8 cellular contexts compared by ENCODE assay signal in genomic region chr10:123009105-123009805, GRCh38. TPM values are rescaled to one million over a fixed set of nuclear protein-coding genes. Genes with fewer than 3 reads are reported as not detected.
DNase-seq lines count a peak whose midpoint lies in the region; ATAC-seq and TF ChIP-seq lines count a peak whose summit lies in the region.

No MANE protein-coding gene starts in this region.

- peak overlapping the region; percentile 96 for H3K27ac ChIP-seq in CD4-positive, CD25-positive, alpha-beta regulatory T cell (ENCODE audit: insufficient read depth, low read length, poor library complexity, severe bottlenecking)
- H3K27ac ChIP-seq in fibroblast of lung (ENCODE audit: insufficient read depth, low read length): peak overlapping the region; percentile 69
- H3K27ac ChIP-seq in aorta (ENCODE audit: low read depth in 1 of 2, low read length in 2 of 2): peak overlapping the region in 1 of 2 donors; percentile 45

- peaks cover 19% of the 10 kb centered on the region for H3K36me3 Mint-ChIP-seq in CD4-positive, CD25-positive, alpha-beta regulatory T cell
- H3K36me3 Mint-ChIP-seq in activated CD8-positive, alpha-beta memory T cell treated with anti-CD3 and anti-CD28 coated beads, Interleukin-2, amount 10 ng/mL, durations not matched to agents 7 days and 5 days: peaks cover 17% of the 10 kb centered on the region
- H3K36me3 Mint-ChIP-seq in nephron progenitor cell (ENCODE audit: low read depth): peaks cover 16% of the 10 kb centered on the region

- peak overlapping the region; percentile 93 to 99 (median 96) for H3K4me3 Mint-ChIP-seq in CD4-positive, CD25-positive, alpha-beta regulatory T cell
- H3K4me3 Mint-ChIP-seq in activated CD8-positive, alpha-beta memory T cell treated with anti-CD3 and anti-CD28 coated beads, Interleukin-2, amount 10 ng/mL, durations not matched to agents 7 days and 5 days: peak overlapping the region; percentile 99
- H3K4me3 Mint-ChIP-seq in nephron progenitor cell: peak overlapping the region; percentile 99

- peak overlapping the region; percentile 84 for H3K4me3 ChIP-seq in CD4-positive, CD25-positive, alpha-beta regulatory T cell (ENCODE audit: low read depth, low read length)
- H3K4me3 ChIP-seq in fibroblast of lung (replicated peaks in 1 of 4; ENCODE audit: control extremely low read depth in 1 of 4, insufficient read depth in 1 of 4, low read depth in 3 of 4, low read length in 4 of 4) (peak overlapping the region; percentile 76 to 98 (median 92)), aorta (ENCODE audit: low read length in 2 of 2) (peak overlapping the region; percentile 70 to 94)

- H3K9me3 ChIP-seq in CD4-positive, CD25-positive, alpha-beta regulatory T cell (ENCODE audit: control insufficient read depth in 2 of 2, low read length in 2 of 2): no peaks in the 10 kb centered on the region
- H3K9me3 ChIP-seq in fibroblast of lung (ENCODE audit: control insufficient read depth, insufficient read depth, low read depth, low read length) (no peaks in the 10 kb centered on the region), aorta (ENCODE audit: control insufficient read depth, low read length) (no peaks in the 10 kb centered on the region)

- TF ChIP-seq CTCF in fibroblast of lung (conservative IDR thresholded peaks at IDR 0.05 in 1 of 2, IDR thresholded peaks at IDR 0.05 in 1 of 2; ENCODE audit: low read depth in 1 of 2, low read length in 2 of 2) (no peak), nephron progenitor cell (IDR thresholded peaks at IDR 0.05) (no peak)

- H3K79me2 ChIP-seq in fibroblast of lung (ENCODE audit: control insufficient read depth, insufficient read depth, low read length): peaks cover 37% of the 10 kb centered on the region

- no peaks in the 10 kb centered on the region for H3K27me3 ChIP-seq in CD4-positive, CD25-positive, alpha-beta regulatory T cell (ENCODE audit: control insufficient read depth, insufficient read depth, low read length)
- H3K27me3 ChIP-seq in fibroblast of lung (ENCODE audit: control insufficient read depth, insufficient read depth, low read length) (no peaks in the 10 kb centered on the region), aorta (ENCODE audit: control insufficient read depth in 1 of 2, insufficient read depth in 2 of 2, low read length in 1 of 2) (no peaks in the 10 kb centered on the region)

- H3K27me3 Mint-ChIP-seq in CD4-positive, CD25-positive, alpha-beta regulatory T cell: peaks cover 4% of the 10 kb centered on the region
- no peaks in the 10 kb centered on the region for H3K27me3 Mint-ChIP-seq in activated CD8-positive, alpha-beta memory T cell treated with anti-CD3 and anti-CD28 coated beads, Interleukin-2, amount 10 ng/mL, durations not matched to agents 7 days and 5 days
- peaks cover 3% of the 10 kb centered on the region for H3K27me3 Mint-ChIP-seq in nephron progenitor cell (ENCODE audit: low read depth, poor library complexity)

- 0 to 1% methylated on average over 31 to 34 of the region's 34 CpGs for WGBS in aorta, 2 donors

- H3K4me1 Mint-ChIP-seq in CD4-positive, CD25-positive, alpha-beta regulatory T cell: peaks cover 20 to 65% (median 44%) of the 10 kb centered on the region in 4 donors
- H3K4me1 Mint-ChIP-seq in activated CD8-positive, alpha-beta memory T cell treated with anti-CD3 and anti-CD28 coated beads, Interleukin-2, amount 10 ng/mL, durations not matched to agents 7 days and 5 days: peaks cover 30% of the 10 kb centered on the region
- peaks cover 37% of the 10 kb centered on the region for H3K4me1 Mint-ChIP-seq in nephron progenitor cell

- no peak for ATAC-seq in CD4-positive, CD25-positive, alpha-beta regulatory T cell (ENCODE audit: low read depth in 2 of 2)
- ATAC-seq in GM19324 (IDR thresholded peaks at IDR 0.05; ENCODE audit: low FRiP score, unreplicated experiment) (peak; percentile 41), HG03460 (IDR thresholded peaks at IDR 0.05; ENCODE audit: unreplicated experiment) (peak; percentile 25), aorta (ENCODE audit: low FRiP score) (peak; percentile 39)
- ATAC-seq in activated CD8-positive, alpha-beta memory T cell treated with anti-CD3 and anti-CD28 coated beads, Interleukin-2, amount 10 ng/mL, durations not matched to agents 7 days and 5 days: no peak

- H3K9me3 Mint-ChIP-seq in CD4-positive, CD25-positive, alpha-beta regulatory T cell: no peaks in the 10 kb centered on the region
- peaks cover 4% of the 10 kb centered on the region for H3K9me3 Mint-ChIP-seq in activated CD8-positive, alpha-beta memory T cell treated with anti-CD3 and anti-CD28 coated beads, Interleukin-2, amount 10 ng/mL, durations not matched to agents 7 days and 5 days (ENCODE audit: low read depth)
- peaks cover 3% of the 10 kb centered on the region for H3K9me3 Mint-ChIP-seq in nephron progenitor cell

- H2AFZ ChIP-seq in fibroblast of lung (ENCODE audit: low read length): peak overlapping the region; percentile 93

- peaks cover 55% of the 10 kb centered on the region for H3K4me1 ChIP-seq in CD4-positive, CD25-positive, alpha-beta regulatory T cell (ENCODE audit: control insufficient read depth, insufficient read depth, low read length, poor library complexity, severe bottlenecking)
- peaks cover 5% of the 10 kb centered on the region for H3K4me1 ChIP-seq in fibroblast of lung (ENCODE audit: control insufficient read depth, extremely low read depth, insufficient read depth, low read length)
- peaks cover 0 to 1% of the 10 kb centered on the region in 2 donors for H3K4me1 ChIP-seq in aorta (ENCODE audit: control insufficient read depth in 1 of 2, insufficient read depth in 2 of 2, low read length in 2 of 2)

- peaks cover 6% of the 10 kb centered on the region for H3K36me3 ChIP-seq in CD4-positive, CD25-positive, alpha-beta regulatory T cell (ENCODE audit: control insufficient read depth, insufficient read depth, low read length)
- H3K36me3 ChIP-seq in fibroblast of lung (ENCODE audit: control insufficient read depth, insufficient read depth, low read length) (no peaks in the 10 kb centered on the region), aorta (ENCODE audit: control insufficient read depth in 1 of 2, insufficient read depth in 2 of 2, low read length in 1 of 2) (no peaks in the 10 kb centered on the region)

- intact Hi-C loops in aorta (cut with DNase I): loop anchor here in 1 of 2 donors (2.0 to 10.0 kb wide), 2 partner anchors 28 to 146 kb away; partner anchors contain the start of genes BUB3 and PSTK

- peak overlapping the region; percentile 96 for H3K4me2 ChIP-seq in fibroblast of lung (ENCODE audit: extremely low read depth, insufficient read depth, low read length)

- H3K9ac ChIP-seq in fibroblast of lung (ENCODE audit: insufficient read depth, low read length): peak overlapping the region; percentile 80

- H4K20me1 ChIP-seq in fibroblast of lung (ENCODE audit: control insufficient read depth, extremely low read depth, insufficient read depth, low read length): no peaks in the 10 kb centered on the region

- peak; percentile 8 to 30 (median 12) for DNase-seq in CD4-positive, CD25-positive, alpha-beta regulatory T cell
- DNase-seq in activated CD8-positive, alpha-beta memory T cell treated with anti-CD3 and anti-CD28 coated beads, Interleukin-2, amount 10 ng/mL, durations not matched to agents 7 days and 5 days: peak; percentile 54
- DNase-seq in fibroblast of lung (ENCODE audit: low read depth in 2 of 2): peak; percentile 4 to 6
- peak; percentile 30 for DNase-seq in nephron progenitor cell
- peak; percentile 51 to 76 for DNase-seq in aorta
- no peak for DNase-seq in epidermal melanocyte (ENCODE audit: insufficient read length, low spot score)

- H3K27ac Mint-ChIP-seq in CD4-positive, CD25-positive, alpha-beta regulatory T cell: peak overlapping the region; percentile 39 to 99 (median 98)
- peak overlapping the region; percentile 99 for H3K27ac Mint-ChIP-seq in activated CD8-positive, alpha-beta memory T cell treated with anti-CD3 and anti-CD28 coated beads, Interleukin-2, amount 10 ng/mL, durations not matched to agents 7 days and 5 days
- no peak overlapping the region for H3K27ac Mint-ChIP-seq in nephron progenitor cell

- CTCF ChIA-PET in activated CD8-positive, alpha-beta memory T cell treated with anti-CD3 and anti-CD28 coated beads, Interleukin-2, amount 10 ng/mL, durations not matched to agents 7 days and 5 days (lab: Charles Lee): interaction anchor here (1.1 to 4.9 kb wide), 5 partner anchors 10 to 371 kb away, joined by 3 to 43 read pairs (median 5); partner anchors contain the start of gene PSTK

RNA-seq across cellular contexts. Expression of gene ACADSB, which starts 0.4 kb away (rescaled TPM):
- 23.8 TPM for total RNA-seq in CD4-positive, CD25-positive, alpha-beta regulatory T cell
- polyA plus RNA-seq in CD4-positive, CD25-positive, alpha-beta regulatory T cell: 10 to 100 TPM; 20.5 to 31.5 (median 28.6) TPM
- 10 to 100 TPM; 17.4 to 20.6 TPM for total RNA-seq in activated CD8-positive, alpha-beta memory T cell treated with anti-CD3 and anti-CD28 coated beads, Interleukin-2, amount 10 ng/mL, durations not matched to agents 7 days and 5 days
- total RNA-seq in fibroblast of lung: 4.9 and 5.6 TPM in 2 replicates
- 11.1 and 11.3 TPM in 2 replicates for polyA plus RNA-seq in fibroblast of lung
- polyA plus RNA-seq in fibroblast of lung (2012): 7.4 and 9.5 TPM in 2 replicates
- polyA minus RNA-seq in fibroblast of lung (ENCODE audit: low replicate concordance): 0.94 and 4.3 TPM in 2 replicates
- total RNA-seq in aorta: 10 to 100 TPM; 17.9 to 25.5 TPM
- 10 to 100 TPM in 1 of 2 donors, 1 to 10 TPM in 1; 7.6 to 10.1 TPM for polyA plus RNA-seq in aorta

RNA-seq across cellular contexts. Expression of gene IKZF5, which starts 0.7 kb away (rescaled TPM):
- total RNA-seq in CD4-positive, CD25-positive, alpha-beta regulatory T cell: 50.2 TPM
- 10 to 100 TPM; 15.4 to 27.6 (median 17.3) TPM for polyA plus RNA-seq in CD4-positive, CD25-positive, alpha-beta regulatory T cell
- 10 to 100 TPM; 12.0 to 18.0 TPM for total RNA-seq in activated CD8-positive, alpha-beta memory T cell treated with anti-CD3 and anti-CD28 coated beads, Interleukin-2, amount 10 ng/mL, durations not matched to agents 7 days and 5 days
- total RNA-seq in fibroblast of lung: 2.6 and 3.1 TPM in 2 replicates
- 8.9 and 12.5 TPM in 2 replicates for polyA plus RNA-seq in fibroblast of lung
- polyA plus RNA-seq in fibroblast of lung (2012): 6.0 and 6.9 TPM in 2 replicates
- 1.9 and 4.7 TPM in 2 replicates for polyA minus RNA-seq in fibroblast of lung (ENCODE audit: low replicate concordance)
- total RNA-seq in aorta: 10 to 100 TPM; 17.8 to 21.5 TPM
- polyA plus RNA-seq in aorta: 10 to 100 TPM in 1 of 2 donors, 1 to 10 TPM in 1; 6.9 to 10.4 TPM

RNA-seq across cellular contexts. Expression of gene PSTK, which starts 29.1 kb away (rescaled TPM):
- total RNA-seq in CD4-positive, CD25-positive, alpha-beta regulatory T cell: 9.5 TPM
- polyA plus RNA-seq in CD4-positive, CD25-positive, alpha-beta regulatory T cell: 1 to 10 TPM; 4.1 to 9.2 (median 7.8) TPM
- 1 to 10 TPM; 2.8 to 4.5 TPM for total RNA-seq in activated CD8-positive, alpha-beta memory T cell treated with anti-CD3 and anti-CD28 coated beads, Interleukin-2, amount 10 ng/mL, durations not matched to agents 7 days and 5 days
- 5.9 and 6.4 TPM in 2 replicates for total RNA-seq in fibroblast of lung
- polyA plus RNA-seq in fibroblast of lung: 5.1 and 5.3 TPM in 2 replicates
- 4.0 and 4.2 TPM in 2 replicates for polyA plus RNA-seq in fibroblast of lung (2012)
- 0.55 and 1.0 TPM in 2 replicates for polyA minus RNA-seq in fibroblast of lung (ENCODE audit: low replicate concordance)
- total RNA-seq in aorta: 1 to 10 TPM; 1.6 to 2.0 TPM
- 1 to 10 TPM in 1 of 2 donors, under 1 TPM in 1; 0.88 to 3.8 TPM for polyA plus RNA-seq in aorta

RNA-seq across cellular contexts. Expression of gene C10orf88, which starts 55.2 kb away (rescaled TPM):
- total RNA-seq in CD4-positive, CD25-positive, alpha-beta regulatory T cell: 9.2 TPM
- 10 to 100 TPM in 3 of 4 donors, 1 to 10 TPM in 1; 7.7 to 14.2 (median 11.0) TPM for polyA plus RNA-seq in CD4-positive, CD25-positive, alpha-beta regulatory T cell
- total RNA-seq in activated CD8-positive, alpha-beta memory T cell treated with anti-CD3 and anti-CD28 coated beads, Interleukin-2, amount 10 ng/mL, durations not matched to agents 7 days and 5 days: 10 to 100 TPM in 1 of 2 experiments, 1 to 10 TPM in 1; 9.5 to 11.8 TPM
- total RNA-seq in fibroblast of lung (13.1 and 25.1 TPM in 2 replicates), aorta (10 to 100 TPM in 1 of 2 donors, 1 to 10 TPM in 1; 9.7 to 11.7 TPM)
- polyA plus RNA-seq in fibroblast of lung (7.1 and 9.2 TPM in 2 replicates), aorta (1 to 10 TPM; 3.6 to 6.1 TPM)
- 8.0 and 8.6 TPM in 2 replicates for polyA plus RNA-seq in fibroblast of lung (2012)
- polyA minus RNA-seq in fibroblast of lung (ENCODE audit: low replicate concordance): 0.24 and 2.6 TPM in 2 replicates

Comparison
In these comparisons a context has a peak if more than half of its experiments do, and no peak if none do; other contexts are left out.
1. ATAC-seq: peak in GM19324 (single experiment), HG03460 (single experiment) and aorta (single experiment); none in CD4-positive, CD25-positive, alpha-beta regulatory T cell (0 of 2) and activated CD8-positive, alpha-beta memory T cell treated with anti-CD3 and anti-CD28 coated beads, Interleukin-2, amount 10 ng/mL, durations not matched to agents 7 days and 5 days (single experiment).
2. Peak in every context shown above with its lines, with median percentiles within 50 percentile points of each other: H3K4me3 ChIP-seq and H3K4me3 Mint-ChIP-seq.